In genomic region chr17:83203073-83203471, GRCh38 we compare ENCODE assay signal across 10 cellular contexts.
DNase-seq lines count a peak whose midpoint lies in the region; ATAC-seq, FAIRE-seq and TF ChIP-seq lines count a peak whose summit lies in the region.
"Had no signal": no experiment of that assay in that cellular context is flagged by ENCODE, and none has a peak within 500 bp of the region (broad histone marks: within the 10 kb centered on the region; RNA-seq: fewer than 3 reads in every experiment).

No MANE protein-coding gene starts in this region.

- peak overlapping the region; percentile 36 to 85 (median 57); a peak in 19 of 22 replicates for H3K9ac ChIP-seq in BLaER1 treated with 17β-estradiol and CSF1 and Interleukin-3, amounts not matched to agents 10 nM and 100 nM

- H3K36me3 ChIP-seq in BLaER1 treated with 17β-estradiol and CSF1 and Interleukin-3, amounts not matched to agents 10 nM and 100 nM = no peaks in the 10 kb centered on the region
- H3K36me3 ChIP-seq in pancreas = no peaks in the 10 kb centered on the region

- DNase-seq in RWPE1 (ENCODE audit: low spot score) = no peak
- DNase-seq in fibroblast of peridontal ligament (ENCODE audit: extremely low read depth) = peak; percentile 99
- DNase-seq in pancreas = peak in 3 of 6 donors; percentile 48 to 58 (median 52)
- no peak for DNase-seq in RPMI8226
- no peak for DNase-seq in DMS79 (lab: John Stamatoyannopoulos, UW)
- DNase-seq: MM.1S had no signal

- peak overlapping the region; percentile 58 to 100 (median 69) for H3K27ac ChIP-seq in BLaER1 treated with 17β-estradiol and CSF1 and Interleukin-3, amounts not matched to agents 10 nM and 100 nM
- H3K27ac ChIP-seq in RWPE1 (peak overlapping the region; percentile 77), pancreas (peak overlapping the region in 2 of 4 donors; percentile 50 to 53)

- peaks cover 81 to 86% (median 84%) of the 10 kb centered on the region in 10 experiments for H3K4me1 ChIP-seq in BLaER1 treated with 17β-estradiol and CSF1 and Interleukin-3, amounts not matched to agents 10 nM and 100 nM
- H3K4me1 ChIP-seq in pancreas = no peaks in the 10 kb centered on the region

- H3K27me3 ChIP-seq in BLaER1 treated with 17β-estradiol and CSF1 and Interleukin-3, amounts not matched to agents 10 nM and 100 nM = 0 out of 22 replicates have a peak, but pooled peaks cover 0 to 3% (median 0%) of the 10 kb centered on the region in 11 experiments
- no peaks in the 10 kb centered on the region for H3K27me3 ChIP-seq in pancreas

- H3K4me2 ChIP-seq in BLaER1 treated with 17β-estradiol and CSF1 and Interleukin-3, amounts not matched to agents 10 nM and 100 nM = peak overlapping the region; percentile 95 to 100 (median 98)

- POLR2A ChIA-PET in RWPE1 (lab: Yijun Ruan, JAX; ENCODE audit: low non-redundant PET) = no interaction called here

- H3K9me3 ChIP-seq in BLaER1 treated with 17β-estradiol and CSF1 and Interleukin-3, amounts not matched to agents 10 nM and 100 nM (replicated peaks in 1 of 11) = no peaks in the 10 kb centered on the region
- no peaks in the 10 kb centered on the region for H3K9me3 ChIP-seq in pancreas

- WGBS in pancreas, 2 donors = 74 to 84% methylated on average over 9 of the region's 9 CpGs

- H4K20me1 ChIP-seq in BLaER1 treated with 17β-estradiol and CSF1 and Interleukin-3, amounts not matched to agents 10 nM and 100 nM = no peaks in the 10 kb centered on the region

- ATAC-seq in pancreas (peak in 3 of 4 donors; percentile 42 to 64 (median 61)), GM18519 (IDR thresholded peaks at IDR 0.05; ENCODE audit: low FRiP score, unreplicated experiment) (no peak), GM21447 (IDR thresholded peaks at IDR 0.05; ENCODE audit: unreplicated experiment) (no peak)
- ATAC-seq: GM12878 had no signal

- peak overlapping the region in 1 of 10 experiments; percentile 40; a peak in 3 of 20 replicates for H3K4me3 ChIP-seq in BLaER1 treated with 17β-estradiol and CSF1 and Interleukin-3, amounts not matched to agents 10 nM and 100 nM
- H3K4me3 ChIP-seq in pancreas = no peak overlapping the region
- H3K4me3 ChIP-seq: GM12878 had no signal

- intact Hi-C loops in pancreas (cut with DNase I) = no loop called here

- FAIRE-seq in pancreas (lab: Jason Lieb, UNC) = no peak
- FAIRE-seq: GM12878 had no signal

- TF ChIP-seq CTCF in RWPE1 (conservative IDR thresholded peaks at IDR 0.05; ENCODE audit: low read depth) (no peak), pancreas (IDR thresholded peaks at IDR 0.05) (no peak)

- CTCF ChIA-PET in RWPE1 (lab: Yijun Ruan, JAX) = no interaction called here

Comparison
In these comparisons a context has a peak if more than half of its experiments do, and no peak if none do; other contexts are left out.
1. ATAC-seq: peak in pancreas (3 of 4); none in GM18519 (single experiment) and GM21447 (single experiment).